ENCODE assay signal across 8 cellular contexts in genomic region chr17:16027708-16028584, GRCh38. TPM values are rescaled to one million over a fixed set of nuclear protein-coding genes. Genes with fewer than 3 reads are reported as not detected.
DNase-seq lines count a peak whose midpoint lies in the region; ATAC-seq and TF ChIP-seq lines count a peak whose summit lies in the region.

No MANE protein-coding gene starts in this region.

- H4K20me1 ChIP-seq in osteoblast (ENCODE audit: insufficient read depth, low read length): peaks cover 5% of the 10 kb centered on the region

- no peaks in the 10 kb centered on the region for H3K9me3 Mint-ChIP-seq in WTC11

- POLR2A ChIA-PET in WTC11 (lab: Charles Lee): no interaction called here

- TF ChIP-seq CTCF in WTC11 (IDR thresholded peaks at IDR 0.05): no peak
- no peak for TF ChIP-seq CTCF in osteoblast (IDR thresholded peaks at IDR 0.05; ENCODE audit: extremely low read depth, low read depth, low read length)

- no peak overlapping the region for H2AFZ ChIP-seq in osteoblast (ENCODE audit: low read length)

- no peak overlapping the region for H3K4me3 ChIP-seq in effector memory CD4-positive, alpha-beta T cell (ENCODE audit: insufficient read depth, low read depth, low read length, poor library complexity, severe bottlenecking)
- H3K4me3 ChIP-seq in osteoblast (ENCODE audit: insufficient read depth, low read length): peak overlapping the region; percentile 23

- H3K4me1 Mint-ChIP-seq in WTC11: no peaks in the 10 kb centered on the region

- no peaks in the 10 kb centered on the region for H3K9me3 ChIP-seq in effector memory CD4-positive, alpha-beta T cell (ENCODE audit: control insufficient read depth, low read length)
- H3K9me3 ChIP-seq in osteoblast (ENCODE audit: low read depth, low read length): no peaks in the 10 kb centered on the region

- CTCF ChIA-PET in WTC11 (lab: Charles Lee): no interaction called here

- H3K4me3 Mint-ChIP-seq in WTC11: no peak overlapping the region

- H3K4me2 ChIP-seq in osteoblast (ENCODE audit: insufficient read depth, low read length): peak overlapping the region; percentile 50

- peaks cover 3% of the 10 kb centered on the region for H3K4me1 ChIP-seq in effector memory CD4-positive, alpha-beta T cell (ENCODE audit: control insufficient read depth, insufficient read depth, low read length, poor library complexity, severe bottlenecking)
- H3K4me1 ChIP-seq in osteoblast (ENCODE audit: insufficient read depth, low read length): peaks cover 19% of the 10 kb centered on the region

- peaks cover 15% of the 10 kb centered on the region for H3K79me2 ChIP-seq in osteoblast (ENCODE audit: insufficient read depth, low read length)

- ATAC-seq in HG03159 (IDR thresholded peaks at IDR 0.05; ENCODE audit: unreplicated experiment) (peak; percentile 79), WTC11 (no peak), GM19324 (IDR thresholded peaks at IDR 0.05; ENCODE audit: low FRiP score, unreplicated experiment) (no peak)

- peak; percentile 38 to 46 for DNase-seq in activated CD4-positive, alpha-beta T cell treated with anti-CD3 and anti-CD28 coated beads for 24 hours (ENCODE audit: low read depth in 2 of 2)
- DNase-seq in activated CD4-positive, alpha-beta T cell treated with anti-CD3 and anti-CD28 coated beads for 1 hour: no peak
- no peak for DNase-seq in WTC11 (ENCODE audit: low spot score)
- no peak for DNase-seq in effector memory CD4-positive, alpha-beta T cell
- peak; percentile 89 for DNase-seq in osteoblast (ENCODE audit: insufficient read length, low spot score, missing footprints)
- DNase-seq in NCI-H1694 (lab: John Stamatoyannopoulos, UW): no peak

- no peaks in the 10 kb centered on the region for H3K27me3 ChIP-seq in effector memory CD4-positive, alpha-beta T cell (replicated peaks; ENCODE audit: control insufficient read depth, insufficient read depth, low read length, poor library complexity, severe bottlenecking)
- H3K27me3 ChIP-seq in osteoblast (ENCODE audit: insufficient read depth, low read length): no peaks in the 10 kb centered on the region

- H3K36me3 ChIP-seq in effector memory CD4-positive, alpha-beta T cell (ENCODE audit: control insufficient read depth, insufficient read depth, low read length): peaks cover 75% of the 10 kb centered on the region
- H3K36me3 ChIP-seq in osteoblast (ENCODE audit: insufficient read depth, low read length): peaks cover 84% of the 10 kb centered on the region

- H3K27ac Mint-ChIP-seq in WTC11: peak overlapping the region; percentile 23; the same call in 1 of the 2 replicates

- peaks cover 90% of the 10 kb centered on the region for H3K36me3 Mint-ChIP-seq in WTC11

- H3K27ac ChIP-seq in effector memory CD4-positive, alpha-beta T cell (ENCODE audit: insufficient read depth, low read length, poor library complexity, severe bottlenecking): peak overlapping the region; percentile 51
- H3K27ac ChIP-seq in osteoblast (ENCODE audit: low read depth, low read length): peak overlapping the region; percentile 93

- no peaks in the 10 kb centered on the region for H3K27me3 Mint-ChIP-seq in WTC11 (ENCODE audit: low read depth)

TF ChIP-seq in WTC11, 78 proteins besides CTCF, POLR2A, EP300 and RAD21 (continues in another document):
- no peak for TF ChIP-seq MLX (CRISPR knock-in tag; IDR thresholded peaks at IDR 0.05)
- TF ChIP-seq ZNF423 (CRISPR knock-in tag; IDR thresholded peaks at IDR 0.05): no peak
- TF ChIP-seq E2F5 (CRISPR knock-in tag; IDR thresholded peaks at IDR 0.05): no peak
- no peak for TF ChIP-seq NFYB (CRISPR knock-in tag; conservative IDR thresholded peaks at IDR 0.05; ENCODE audit: low read depth)
- no peak for TF ChIP-seq GABPB1 (CRISPR knock-in tag; IDR thresholded peaks at IDR 0.05)
- TF ChIP-seq ESRRA (CRISPR knock-in tag; IDR thresholded peaks at IDR 0.05; ENCODE audit: borderline replicate concordance): no peak
- TF ChIP-seq JAZF1 (CRISPR knock-in tag; IDR thresholded peaks at IDR 0.05): no peak
- no peak for TF ChIP-seq STAT6 (CRISPR knock-in tag; conservative IDR thresholded peaks at IDR 0.05; ENCODE audit: low read depth)
- TF ChIP-seq ZNF281 (CRISPR knock-in tag; IDR thresholded peaks at IDR 0.05): no peak
- TF ChIP-seq CBFB (CRISPR knock-in tag; IDR thresholded peaks at IDR 0.05; ENCODE audit: low read depth): no peak
- no peak for TF ChIP-seq ATF2 (CRISPR knock-in tag; IDR thresholded peaks at IDR 0.05; ENCODE audit: borderline replicate concordance, low read depth)
- no peak for TF ChIP-seq HMGXB4 (CRISPR knock-in tag; IDR thresholded peaks at IDR 0.05)

RNA-seq across cellular contexts. Expression of gene TTC19, which starts 28.3 kb away (rescaled TPM):
- total RNA-seq in WTC11 (2021) (55.3 to 60.0 TPM (median 58.0 TPM) in 3 replicates), osteoblast (31.8 and 39.8 TPM in 2 replicates)

RNA-seq across cellular contexts. Expression of gene ZSWIM7, which starts 28.4 kb away (rescaled TPM):
- total RNA-seq in WTC11 (2021) (41.1 to 41.7 TPM (median 41.3 TPM) in 3 replicates), osteoblast (11.6 and 14.7 TPM in 2 replicates)

Comparison
In these comparisons a context has a peak if more than half of its experiments do, and no peak if none do; other contexts are left out.
1. DNase-seq: peak in activated CD4-positive, alpha-beta T cell treated with anti-CD3 and anti-CD28 coated beads for 24 hours (2 of 2) and osteoblast (single experiment); none in activated CD4-positive, alpha-beta T cell treated with anti-CD3 and anti-CD28 coated beads for 1 hour (single experiment), WTC11 (single experiment), effector memory CD4-positive, alpha-beta T cell (0 of 3) and NCI-H1694 (single experiment).